17 cellular contexts compared by ENCODE assay signal in the genomic region with DNA sequence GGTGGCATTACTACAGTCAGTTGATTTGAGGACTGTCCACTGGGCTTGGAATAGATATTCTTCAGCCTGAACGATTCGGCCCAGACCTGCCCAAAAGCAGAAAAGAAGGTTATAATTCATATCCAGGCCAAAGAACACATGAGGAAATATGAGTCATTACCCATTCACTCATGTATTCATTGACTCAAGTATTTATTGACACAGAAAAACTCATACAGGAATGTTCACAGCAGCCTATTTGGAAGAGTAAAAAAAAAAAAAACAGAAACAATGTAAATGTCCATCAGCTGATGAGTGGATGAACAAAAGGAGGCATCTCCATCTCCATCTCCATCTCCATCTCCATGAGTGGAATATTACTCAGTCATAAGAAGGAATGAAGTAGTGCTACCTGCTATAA. TPM values are rescaled to one million over a fixed set of nuclear protein-coding genes. Genes with fewer than 3 reads are reported as not detected.
DNase-seq lines count a peak whose midpoint lies in the region; ATAC-seq, FAIRE-seq and TF ChIP-seq lines count a peak whose summit lies in the region.
"Had no signal": no experiment of that assay in that cellular context is flagged by ENCODE, and none has a peak within 500 bp of the region (broad histone marks: within the 10 kb centered on the region; RNA-seq: fewer than 3 reads in every experiment).

No MANE protein-coding gene starts in this region.

- H2AFZ ChIP-seq in endothelial cell of umbilical vein (ENCODE audit: low read depth, low read length): no peak overlapping the region

- TF ChIP-seq CTCF in endothelial cell of umbilical vein (IDR thresholded peaks at IDR 0.05; ENCODE audit: extremely low read depth in 1 of 2, insufficient read depth in 1 of 2, low read depth in 1 of 2, low read length in 2 of 2): no peak
- TF ChIP-seq CTCF in lung (IDR thresholded peaks at IDR 0.05; ENCODE audit: control extremely low read depth, extremely low read depth): no peak

- H3K9me3 ChIP-seq in endothelial cell of umbilical vein (replicated peaks; ENCODE audit: control insufficient read depth, insufficient read depth, low read length): no peaks in the 10 kb centered on the region
- H3K9me3 ChIP-seq in lung (ENCODE audit: control insufficient read depth in 2 of 2, insufficient read depth in 1 of 2, low read length in 1 of 2): no peaks in the 10 kb centered on the region
- H3K9me3 ChIP-seq: vagina had no signal

- POLR2A ChIA-PET in endothelial cell of umbilical vein (lab: Charles Lee): no interaction called here

- peaks cover 12% of the 10 kb centered on the region for H3K4me1 ChIP-seq in endothelial cell of umbilical vein (ENCODE audit: control insufficient read depth, extremely low read depth, insufficient read depth, low read length)
- no peaks in the 10 kb centered on the region for H3K4me1 ChIP-seq in lung (ENCODE audit: control insufficient read depth in 2 of 2, insufficient read depth in 2 of 2, low read length in 2 of 2)
- H3K4me1 ChIP-seq: vagina had no signal

- DNase-seq in DMS53 treated with DMSO at 0.1 percent for 48 hours (lab: John Stamatoyannopoulos, UW; ENCODE audit: unreplicated experiment) (peak; percentile 89), NCI-H2029 (lab: John Stamatoyannopoulos, UW) (peak; percentile 87), endothelial cell of umbilical vein (ENCODE audit: low read depth, low spot score) (peak; percentile 80), lung (ENCODE audit: low spot score) (no peak), COLO829 (ENCODE audit: low spot score) (no peak), SK-N-DZ (ENCODE audit: low spot score) (no peak)
- no peak for DNase-seq in activated T-cell treated with anti-CD3 and anti-CD28 coated beads, Interleukin-2, amount 50 U/mL, for 48 hours
- DNase-seq in activated CD4-positive, alpha-beta T cell treated with anti-CD3 and anti-CD28 coated beads for 1 hour: no peak
- DNase-seq: activated CD8-positive, alpha-beta memory T cell treated with anti-CD3 and anti-CD28 coated beads, Interleukin-2, amount 50 U/mL, for 4 hours; CD8-positive, alpha-beta memory T cell; stimulated activated CD4-positive, alpha-beta T cell treated with anti-CD3 and anti-CD28 coated beads, Interleukin-12 subunit alpha, Interleukin-12 subunit beta, amount 100 ng/mL, for 4 hours had no signal

- H3K27me3 ChIP-seq in endothelial cell of umbilical vein (ENCODE audit: control insufficient read depth in 2 of 2, insufficient read depth in 2 of 2, low read length in 2 of 2): no peaks in the 10 kb centered on the region
- H3K27me3 ChIP-seq in lung (ENCODE audit: control insufficient read depth, insufficient read depth): no peaks in the 10 kb centered on the region
- H3K27me3 ChIP-seq: vagina had no signal

- no peaks in the 10 kb centered on the region for H4K20me1 ChIP-seq in endothelial cell of umbilical vein (replicated peaks; ENCODE audit: control insufficient read depth, extremely low read depth, insufficient read depth, low read length)

- dilution Hi-C loops in endothelial cell of umbilical vein (cut with MboI; ENCODE audit: extremely low pct_ligation_motif_present, low sequenced_read_pairs): no loop called here

- no peaks in the 10 kb centered on the region for H3K9me1 ChIP-seq in endothelial cell of umbilical vein (replicated peaks; ENCODE audit: control insufficient read depth, extremely low read depth, insufficient read depth, low read length)

- no peak for TF ChIP-seq POLR2A in endothelial cell of umbilical vein (IDR thresholded peaks at IDR 0.05; ENCODE audit: low read depth, low read length)

- H3K79me2 ChIP-seq in endothelial cell of umbilical vein (ENCODE audit: control insufficient read depth, insufficient read depth, low read length): no peaks in the 10 kb centered on the region

- H3K4me2 ChIP-seq in endothelial cell of umbilical vein (ENCODE audit: insufficient read depth, low read length): no peak overlapping the region

- intact Hi-C loops in endothelial cell of umbilical vein (cut with micrococcal nuclease): loop anchor here (1.0 to 2.0 kb wide), 2 partner anchors 13 to 17 kb away; a partner anchor contains a TSS

- ATAC-seq in lung (ENCODE audit: insufficient read depth, low FRiP score): peak; percentile 34
- ATAC-seq: K562, Right ventricle myocardium inferior had no signal

- H3K27ac ChIP-seq in endothelial cell of umbilical vein (ENCODE audit: insufficient read depth, low read depth, low read length): no peak overlapping the region
- no peak overlapping the region for H3K27ac ChIP-seq in lung (ENCODE audit: low read depth in 1 of 2, low read length in 1 of 2)
- H3K27ac ChIP-seq: vagina had no signal

- 57 to 85% methylated on average over 2 of the region's 2 CpGs for WGBS in lung, 2 donors

- no TSS peak for BruUV-seq in endothelial cell of umbilical vein (replicated peaks; lab: Mats Ljungman, UMichigan)

- no peak overlapping the region for H3K9ac ChIP-seq in endothelial cell of umbilical vein (replicated peaks; ENCODE audit: extremely low read depth, insufficient read depth, low read length)

- peak; percentile 93 for FAIRE-seq in endothelial cell of umbilical vein (lab: Jason Lieb, UNC)
- FAIRE-seq: GM19239, H1, K562, TTC549 had no signal

- CTCF ChIA-PET in endothelial cell of umbilical vein (lab: Charles Lee): interaction anchor here (1.0 to 1.2 kb wide), 2 partner anchors 9 to 11 kb away, joined by 3 to 4 read pairs; no protein-coding TSS in a partner anchor

- H3K4me3 ChIP-seq in endothelial cell of umbilical vein (replicated peaks in 1 of 3; ENCODE audit: insufficient read depth in 1 of 3, low read depth in 1 of 3, low read length in 3 of 3): no peak overlapping the region
- H3K4me3 ChIP-seq in lung: no peak overlapping the region
- H3K4me3 ChIP-seq: K562, vagina had no signal

- no peaks in the 10 kb centered on the region for H3K36me3 ChIP-seq in endothelial cell of umbilical vein (ENCODE audit: control insufficient read depth in 2 of 2, extremely low read depth in 1 of 2, insufficient read depth in 2 of 2, low read length in 2 of 2)
- H3K36me3 ChIP-seq in lung (ENCODE audit: control insufficient read depth in 2 of 2, insufficient read depth in 2 of 2, low read length in 2 of 2): no peaks in the 10 kb centered on the region
- H3K36me3 ChIP-seq: vagina had no signal

RNA-seq across cellular contexts. Expression of a gene that starts 15.9 kb away (rescaled TPM):
- 0.33 TPM in 1 of 2 replicates, not detected in the other for total RNA-seq in endothelial cell of umbilical vein
- polyA plus RNA-seq in endothelial cell of umbilical vein: 0.40 and 0.94 TPM in 2 replicates
- 0.47 and 0.83 TPM in 2 replicates for polyA plus RNA-seq in endothelial cell of umbilical vein (2011; cell fraction: cytosol; rRNA removed)
- 0.29 and 0.38 TPM in 2 replicates for polyA plus RNA-seq in endothelial cell of umbilical vein (2011; cell fraction: nucleus; rRNA removed)
- polyA plus RNA-seq in endothelial cell of umbilical vein (2012): 0.19 TPM in 1 of 2 replicates, not detected in the other
- polyA minus RNA-seq in endothelial cell of umbilical vein: 0.89 and 1.3 TPM in 2 replicates
- polyA minus RNA-seq in endothelial cell of umbilical vein (2011; cell fraction: cytosol; rRNA and poly(A)+ RNA removed): not detected
- polyA minus RNA-seq in endothelial cell of umbilical vein (2011; cell fraction: nucleus; rRNA and poly(A)+ RNA removed): 0.29 TPM in 2 replicates
- total RNA-seq in lung: 1 to 10 TPM; 6.6 to 9.1 TPM
- 1 to 10 TPM; 3.9 to 5.4 TPM for polyA plus RNA-seq in lung
- polyA plus RNA-seq in SK-N-DZ (2014; cell fraction: cytosol; rRNA removed): 0.25 and 0.83 TPM in 2 replicates
- not detected in 2 replicates for polyA plus RNA-seq in SK-N-DZ (2014; cell fraction: nucleus; rRNA removed)
- total RNA-seq: H1, K562, vagina had no signal
- polyA plus RNA-seq: CD8-positive, alpha-beta memory T cell; K562 had no signal

RNA-seq across cellular contexts. Expression of a gene that starts 16.4 kb away (rescaled TPM):
- total RNA-seq in endothelial cell of umbilical vein (29.9 and 32.6 TPM in 2 replicates), lung (10 to 100 TPM; 33.0 to 63.5 TPM)
- polyA plus RNA-seq in endothelial cell of umbilical vein (31.7 and 51.3 TPM in 2 replicates), lung (100 to 1,000 TPM in 1 of 2 donors, 10 to 100 TPM in 1; 60.4 to 103 TPM)
- 30.8 and 42.8 TPM in 2 replicates for polyA plus RNA-seq in endothelial cell of umbilical vein (2011; cell fraction: cytosol; rRNA removed)
- 20.2 and 20.3 TPM in 2 replicates for polyA plus RNA-seq in endothelial cell of umbilical vein (2011; cell fraction: nucleus; rRNA removed)
- 30.4 and 35.1 TPM in 2 replicates for polyA plus RNA-seq in endothelial cell of umbilical vein (2012)
- polyA minus RNA-seq in endothelial cell of umbilical vein: 7.4 and 11.7 TPM in 2 replicates
- 18.4 TPM for polyA minus RNA-seq in endothelial cell of umbilical vein (2011; cell fraction: cytosol; rRNA and poly(A)+ RNA removed)
- polyA minus RNA-seq in endothelial cell of umbilical vein (2011; cell fraction: nucleus; rRNA and poly(A)+ RNA removed): 8.8 and 10.9 TPM in 2 replicates
- 18.5 and 24.8 TPM in 2 replicates for polyA plus RNA-seq in SK-N-DZ (2014; cell fraction: cytosol; rRNA removed)
- polyA plus RNA-seq in SK-N-DZ (2014; cell fraction: nucleus; rRNA removed): 18.6 and 21.7 TPM in 2 replicates

RNA-seq across cellular contexts. Expression of a gene that starts 23.1 kb away (rescaled TPM):
- total RNA-seq in endothelial cell of umbilical vein: 1.5 and 2.9 TPM in 2 replicates
- 0.16 and 0.19 TPM in 2 replicates for polyA plus RNA-seq in endothelial cell of umbilical vein
- 0.14 and 0.23 TPM in 2 replicates for polyA plus RNA-seq in endothelial cell of umbilical vein (2011; cell fraction: cytosol; rRNA removed)
- 1.1 and 1.8 TPM in 2 replicates for polyA plus RNA-seq in endothelial cell of umbilical vein (2011; cell fraction: nucleus; rRNA removed)
- 0.50 TPM in 2 replicates for polyA plus RNA-seq in endothelial cell of umbilical vein (2012)
- 1.1 and 1.6 TPM in 2 replicates for polyA minus RNA-seq in endothelial cell of umbilical vein
- not detected for polyA minus RNA-seq in endothelial cell of umbilical vein (2011; cell fraction: cytosol; rRNA and poly(A)+ RNA removed)
- polyA minus RNA-seq in endothelial cell of umbilical vein (2011; cell fraction: nucleus; rRNA and poly(A)+ RNA removed): 2.5 and 4.0 TPM in 2 replicates
- 10 to 100 TPM; 13.5 to 21.4 TPM for total RNA-seq in lung
- polyA plus RNA-seq in lung: 1 to 10 TPM; 1.5 to 5.0 TPM
- polyA plus RNA-seq in SK-N-DZ (2014; cell fraction: cytosol; rRNA removed): 0.16 and 0.22 TPM in 2 replicates
- polyA plus RNA-seq in SK-N-DZ (2014; cell fraction: nucleus; rRNA removed): 0.47 and 0.79 TPM in 2 replicates

RNA-seq across cellular contexts. Expression of a gene that starts 59.3 kb away (rescaled TPM):
- total RNA-seq in endothelial cell of umbilical vein (not detected in 2 replicates), lung (1 to 10 TPM in 1 of 2 donors, under 1 TPM in 1; 0.71 to 8.9 TPM)
- polyA plus RNA-seq in endothelial cell of umbilical vein (under 0.01 and 0.01 TPM in 2 replicates), lung (1 to 10 TPM in 1 of 2 donors, under 1 TPM in 1; 0.92 to 1.9 TPM)
- under 0.01 TPM in 1 of 2 replicates, not detected in the other for polyA plus RNA-seq in endothelial cell of umbilical vein (2011; cell fraction: cytosol; rRNA removed)
- polyA plus RNA-seq in endothelial cell of umbilical vein (2011; cell fraction: nucleus; rRNA removed): not detected in 2 replicates
- polyA plus RNA-seq in endothelial cell of umbilical vein (2012): 0.01 TPM in 1 of 2 replicates, not detected in the other
- polyA minus RNA-seq in endothelial cell of umbilical vein: not detected in 2 replicates
- polyA minus RNA-seq in endothelial cell of umbilical vein (2011; cell fraction: cytosol; rRNA and poly(A)+ RNA removed): 0.20 TPM
- polyA minus RNA-seq in endothelial cell of umbilical vein (2011; cell fraction: nucleus; rRNA and poly(A)+ RNA removed): not detected in 2 replicates
- polyA plus RNA-seq in SK-N-DZ (2014; cell fraction: cytosol; rRNA removed): 3.1 and 3.5 TPM in 2 replicates
- 1.5 and 2.6 TPM in 2 replicates for polyA plus RNA-seq in SK-N-DZ (2014; cell fraction: nucleus; rRNA removed)
- polyA plus RNA-seq: K562 had no signal

Comparison
In these comparisons a context has a peak if more than half of its experiments do, and no peak if none do; other contexts are left out.
1. DNase-seq: peak in DMS53 treated with DMSO at 0.1 percent for 48 hours (single experiment), NCI-H2029 (single experiment) and endothelial cell of umbilical vein (single experiment); none in lung (single experiment), COLO829 (single experiment), activated T-cell treated with anti-CD3 and anti-CD28 coated beads, Interleukin-2, amount 50 U/mL, for 48 hours (0 of 2), SK-N-DZ (single experiment) and activated CD4-positive, alpha-beta T cell treated with anti-CD3 and anti-CD28 coated beads for 1 hour (single experiment).